ENCODE assay signal across 4 cellular contexts in genomic region chr7:26093023-26093422, GRCh38.
TF ChIP-seq lines count a peak whose summit lies in the region.

No MANE protein-coding gene starts in this region.

TF ChIP-seq in SK-N-SH, 30 proteins besides CTCF, POLR2A, EP300 and RAD21:
- TF ChIP-seq RFX5 (IDR thresholded peaks at IDR 0.05; ENCODE audit: low read length) (peak; percentile 75), YY1 (IDR thresholded peaks at IDR 0.05; ENCODE audit: low read depth) (no peak)
TF ChIP-seq in SK-N-SH: peak in this region for 1.

TF ChIP-seq in SK-N-SH treated with all-trans-retinoic acid at 6 μM for 48 hours, 23 proteins besides CTCF, POLR2A, EP300 and RAD21:
- TF ChIP-seq ZC3H10 (CRISPR knock-in tag; IDR thresholded peaks at IDR 0.05), result no peak
- TF ChIP-seq SNAI2 (CRISPR knock-in tag; IDR thresholded peaks at IDR 0.05), result no peak
- TF ChIP-seq TCF4 (CRISPR knock-in tag; IDR thresholded peaks at IDR 0.05; ENCODE audit: borderline replicate concordance), result no peak
- no peak for TF ChIP-seq POU6F1 (CRISPR knock-in tag; IDR thresholded peaks at IDR 0.05; ENCODE audit: borderline replicate concordance, low read depth)
- no peak for TF ChIP-seq PATZ1 (CRISPR knock-in tag; IDR thresholded peaks at IDR 0.05; ENCODE audit: borderline replicate concordance)
- no peak for TF ChIP-seq ISL1 (CRISPR knock-in tag; IDR thresholded peaks at IDR 0.05)
- no peak for TF ChIP-seq ZNF70 (CRISPR knock-in tag; IDR thresholded peaks at IDR 0.05)
- no peak for TF ChIP-seq ZNF8 (CRISPR knock-in tag; IDR thresholded peaks at IDR 0.05)
- TF ChIP-seq TSHZ2 (CRISPR knock-in tag; IDR thresholded peaks at IDR 0.05), result no peak
- no peak for TF ChIP-seq ESRRG (CRISPR knock-in tag; IDR thresholded peaks at IDR 0.05)
- no peak for TF ChIP-seq ARNTL (CRISPR knock-in tag; IDR thresholded peaks at IDR 0.05; ENCODE audit: borderline replicate concordance, low read depth)

TF ChIP-seq in HCT116, 20 proteins besides CTCF, POLR2A, EP300 and RAD21:
- TF ChIP-seq ZBTB33 (IDR thresholded peaks at IDR 0.05; ENCODE audit: extremely low read depth, insufficient replicate concordance, low read length) (no peak), YY1 (IDR thresholded peaks at IDR 0.05; ENCODE audit: extremely low read depth, insufficient replicate concordance, low read depth, low read length) (no peak), SIN3A (IDR thresholded peaks at IDR 0.05; ENCODE audit: low read depth) (no peak), EZH2 (IDR thresholded peaks at IDR 0.05) (no peak), ELF1 (IDR thresholded peaks at IDR 0.05; ENCODE audit: borderline replicate concordance, low read depth) (no peak), EZH2phosphoT487 (IDR thresholded peaks at IDR 0.05; ENCODE audit: borderline replicate concordance) (no peak), JUND (IDR thresholded peaks at IDR 0.05) (no peak), EGR1 (IDR thresholded peaks at IDR 0.05; ENCODE audit: low read depth) (no peak), ATF3 (IDR thresholded peaks at IDR 0.05) (no peak), POLR2AphosphoS5 (IDR thresholded peaks at IDR 0.05; ENCODE audit: low read depth, low read length) (no peak), FOSL1 (IDR thresholded peaks at IDR 0.05; ENCODE audit: low read depth) (no peak), TCF7L2 (IDR thresholded peaks at IDR 0.05; ENCODE audit: borderline replicate concordance, extremely low read depth, insufficient read depth, insufficient read length) (no peak), CBX3 (IDR thresholded peaks at IDR 0.05; ENCODE audit: low read depth) (no peak), ZNF274 (IDR thresholded peaks at IDR 0.05; ENCODE audit: low read depth, low read length) (no peak), REST (IDR thresholded peaks at IDR 0.05; ENCODE audit: low read depth) (no peak), SP1 (IDR thresholded peaks at IDR 0.05; ENCODE audit: low read depth) (no peak), SRF (IDR thresholded peaks at IDR 0.05; ENCODE audit: low read depth) (no peak), ZFX (IDR thresholded peaks at IDR 0.05) (no peak), CEBPB (IDR thresholded peaks at IDR 0.05; ENCODE audit: low read depth) (no peak)

TF ChIP-seq in K562, 482 proteins besides CTCF, POLR2A, EP300 and RAD21:
- TF ChIP-seq RBFOX2 (IDR thresholded peaks at IDR 0.05; ENCODE audit: low read depth, low read length), result no peak
- no peak for TF ChIP-seq ZNF589 (CRISPR knock-in tag; IDR thresholded peaks at IDR 0.05; ENCODE audit: low read depth)
- no peak for TF ChIP-seq CBX1 (IDR thresholded peaks at IDR 0.05; ENCODE audit: low read depth)
- peak; percentile 70 for TF ChIP-seq RFX5 (IDR thresholded peaks at IDR 0.05; ENCODE audit: low read depth, low read length)
- no peak for TF ChIP-seq HEY1 (CRISPR knock-in tag; IDR thresholded peaks at IDR 0.05; ENCODE audit: borderline replicate concordance)
